8 cellular contexts compared by ENCODE assay signal in the genomic region with DNA sequence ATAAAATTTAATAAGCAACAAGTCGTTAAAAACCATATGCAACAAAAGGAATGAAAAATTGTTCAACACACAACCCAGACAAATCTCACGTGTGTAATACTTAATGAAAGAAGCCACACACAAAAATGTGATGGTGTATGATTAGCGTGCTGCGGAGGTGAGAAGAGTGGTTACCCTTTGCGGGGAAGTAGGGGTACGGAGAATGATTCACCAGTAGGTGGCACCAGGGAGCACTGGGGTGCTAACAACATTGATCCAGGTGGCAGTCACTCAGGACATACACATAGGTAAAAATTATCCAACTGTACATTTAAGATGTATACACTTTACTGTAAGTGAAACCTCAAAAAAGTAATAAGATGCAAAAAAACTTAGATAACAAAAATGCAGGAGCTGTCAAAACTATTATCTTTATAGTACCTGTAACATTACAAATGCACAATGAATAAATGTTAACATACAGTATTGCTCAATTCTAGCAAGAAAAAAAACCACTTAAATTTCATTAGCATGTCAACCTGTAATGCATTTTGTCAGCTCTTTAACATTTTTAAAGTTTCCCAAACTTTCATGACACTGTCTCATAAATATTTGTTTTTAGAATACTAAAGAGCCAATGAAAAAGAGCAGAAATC. TPM values are rescaled to one million over a fixed set of nuclear protein-coding genes. Genes with fewer than 3 reads are reported as not detected.
DNase-seq lines count a peak whose midpoint lies in the region; ATAC-seq and TF ChIP-seq lines count a peak whose summit lies in the region.

No MANE protein-coding gene starts in this region.

- no peak overlapping the region for H2BK12ac ChIP-seq in mesenchymal stem cell (ENCODE audit: low read length in 2 of 2)

- no peaks in the 10 kb centered on the region for H3K27me3 Mint-ChIP-seq in central memory CD8-positive, alpha-beta T cell

- no peak overlapping the region for H2AFZ ChIP-seq in mesenchymal stem cell (ENCODE audit: low read depth, low read length)

- H3K14ac ChIP-seq in mesenchymal stem cell (ENCODE audit: low read length in 2 of 2), result no peak overlapping the region

- H3K27ac ChIP-seq in VCaP, result no peak overlapping the region
- H3K27ac ChIP-seq in mesenchymal stem cell (ENCODE audit: low read length, poor library complexity, severe bottlenecking), result no peak overlapping the region

- no peak overlapping the region for H2BK15ac ChIP-seq in mesenchymal stem cell (ENCODE audit: low read depth, poor library complexity, severe bottlenecking)

- H2BK120ac ChIP-seq in mesenchymal stem cell (ENCODE audit: low read depth, low read length), result no peak overlapping the region

- H3K9me3 ChIP-seq in mesenchymal stem cell (ENCODE audit: control insufficient read depth, low read length), result peaks cover 11% of the 10 kb centered on the region

- H4K8ac ChIP-seq in mesenchymal stem cell (ENCODE audit: low read length), result no peak overlapping the region

- no peak overlapping the region for H2AK5ac ChIP-seq in mesenchymal stem cell (ENCODE audit: low read length, severe bottlenecking)

- H3K27ac Mint-ChIP-seq in central memory CD8-positive, alpha-beta T cell (ENCODE audit: low read depth), result no peak overlapping the region

- H3K4me1 Mint-ChIP-seq in central memory CD8-positive, alpha-beta T cell, result no peaks in the 10 kb centered on the region

- no peaks in the 10 kb centered on the region for H3K27me3 ChIP-seq in mesenchymal stem cell (ENCODE audit: control insufficient read depth in 1 of 2, insufficient read depth in 1 of 2, low read length in 2 of 2)

- H3K23ac ChIP-seq in mesenchymal stem cell (ENCODE audit: low read length in 2 of 2), result no peak overlapping the region

- H3K9me3 Mint-ChIP-seq in central memory CD8-positive, alpha-beta T cell, result peaks cover 8% of the 10 kb centered on the region

- no peak overlapping the region for H3K4me3 Mint-ChIP-seq in central memory CD8-positive, alpha-beta T cell

- peaks cover 5% of the 10 kb centered on the region for H3K36me3 Mint-ChIP-seq in central memory CD8-positive, alpha-beta T cell (ENCODE audit: insufficient read depth)

- 88% methylated on average over 4 of the region's 6 CpGs for WGBS in mesenchymal stem cell

- peak; percentile 84 for ATAC-seq in central memory CD8-positive, alpha-beta T cell (replicated peaks; ENCODE audit: extremely low read depth, poor library complexity, severe bottlenecking)
- ATAC-seq in omental fat pad (ENCODE audit: low FRiP score), result no peak
- ATAC-seq in HG03460 (IDR thresholded peaks at IDR 0.05; ENCODE audit: unreplicated experiment), result no peak

- H3K4ac ChIP-seq in mesenchymal stem cell (ENCODE audit: low read depth in 1 of 2, low read length in 2 of 2), result no peak overlapping the region

- DNase-seq in SKM-1 treated with dmso at 0.1 percent for 144 hours (lab: John Stamatoyannopoulos, UW; ENCODE audit: unreplicated experiment) (peak; percentile 0), SKM-1 (lab: John Stamatoyannopoulos, UW; ENCODE audit: unreplicated experiment) (no peak), omental fat pad (ENCODE audit: low spot score) (peak; percentile 38), mesenchymal stem cell (no peak), NCI-H1930 (lab: John Stamatoyannopoulos, UW) (no peak)
- peak; percentile 45 to 53 for DNase-seq in central memory CD8-positive, alpha-beta T cell (ENCODE audit: low spot score in 2 of 2)

- peak; percentile 85 for TF ChIP-seq CTCF in VCaP (conservative IDR thresholded peaks at IDR 0.05)
- no peak for TF ChIP-seq CTCF in omental fat pad (IDR thresholded peaks at IDR 0.05)

- H3K36me3 ChIP-seq in mesenchymal stem cell (ENCODE audit: control insufficient read depth in 1 of 2, insufficient read depth in 2 of 2, low read depth in 1 of 2, low read length in 2 of 2), result no peaks in the 10 kb centered on the region

- peaks cover 1% of the 10 kb centered on the region for H3K4me1 ChIP-seq in mesenchymal stem cell (ENCODE audit: control insufficient read depth, insufficient read depth, low read depth, low read length)

- H2BK5ac ChIP-seq in mesenchymal stem cell (ENCODE audit: low read depth, low read length, poor library complexity, severe bottlenecking), result no peak overlapping the region

- no peak overlapping the region for H3K4me2 ChIP-seq in mesenchymal stem cell (ENCODE audit: low read length, poor library complexity, severe bottlenecking)

- H4K91ac ChIP-seq in mesenchymal stem cell (ENCODE audit: low read length), result no peak overlapping the region

- H3K4me3 ChIP-seq in mesenchymal stem cell (ENCODE audit: insufficient read depth in 1 of 2, low read depth in 1 of 2, low read length in 2 of 2), result no peak overlapping the region

- H3K79me1 ChIP-seq in mesenchymal stem cell (replicated peaks; ENCODE audit: low read length, poor library complexity, severe bottlenecking), result peaks cover 26% of the 10 kb centered on the region

- no peak overlapping the region for H3K18ac ChIP-seq in mesenchymal stem cell (ENCODE audit: low read depth in 1 of 2, low read length in 2 of 2)

- no peak overlapping the region for H3K9ac ChIP-seq in mesenchymal stem cell (ENCODE audit: low read length)

RNA-seq across cellular contexts. Expression of a gene that starts 46.8 kb away (rescaled TPM):
- total RNA-seq in omental fat pad, result 10 to 100 TPM in 2 of 4 donors, 1 to 10 TPM in 2; 9.2 to 39.6 (median 12.4) TPM
- 0.11 TPM for polyA plus RNA-seq in mesenchymal stem cell (2013, experiment 1 of 2)
- 0.10 TPM for polyA plus RNA-seq in mesenchymal stem cell (2013, experiment 2 of 2)

Comparison
In these comparisons a context has a peak if more than half of its experiments do, and no peak if none do; other contexts are left out.
1. DNase-seq: peak in SKM-1 treated with dmso at 0.1 percent for 144 hours (single experiment), central memory CD8-positive, alpha-beta T cell (2 of 2) and omental fat pad (single experiment); none in SKM-1 (single experiment), mesenchymal stem cell (single experiment) and NCI-H1930 (0 of 2).